17 cellular contexts compared by ENCODE assay signal in genomic region chr14:33463731-33464130, GRCh38.
"Had no signal": no experiment of that assay in that cellular context is flagged by ENCODE, and none has a peak within 500 bp of the region (broad histone marks: within the 10 kb centered on the region; RNA-seq: fewer than 3 reads in every experiment).

No MANE protein-coding gene starts in this region.

- H3K4me2 ChIP-seq: KMS-11 had no signal

- H3K9me3 ChIP-seq: SJSA1 had no signal

- H3K27me3 ChIP-seq: SJSA1 had no signal

- H3K4me3 ChIP-seq: SJSA1, SK-N-MC had no signal

- H3K9ac ChIP-seq: KMS-11 had no signal

- DNase-seq: IMR-90, MV-4-11, NCI-H1048, NCI-H1105, NCI-H1436 treated with DMSO at 0.1 percent for 48 hours, NCI-H1694, NCI-H187 treated with DMSO at 0.1 percent for 48 hours, NCI-H2029 treated with DMSO at 0.1 percent for 48 hours, NCI-H2171 treated with DMSO at 0.1 percent for 48 hours, NCI-H524, NCI-H774, Right ventricle myocardium superior, RPMI8226, SIG-M5 had no signal

- H3K36me3 ChIP-seq: SJSA1 had no signal

- H3K27ac ChIP-seq: KMS-11, SJSA1, SK-N-MC had no signal
